Comparison of ENCODE assay signal across 8 cellular contexts in genomic region chr6:85449818-85450577, GRCh38. TPM values are rescaled to one million over a fixed set of nuclear protein-coding genes. Genes with fewer than 3 reads are reported as not detected.
DNase-seq lines count a peak whose midpoint lies in the region; ATAC-seq and TF ChIP-seq lines count a peak whose summit lies in the region.

TSS of gene NT5E (plus strand) at chr6:85450083. CDS start at chr6:85450140, 57 bp downstream.

- H3K9me3 Mint-ChIP-seq in activated CD4-positive, alpha-beta T cell treated with anti-CD3 and anti-CD28 coated beads for 36 hours (ENCODE audit: low read depth), result no peaks in the 10 kb centered on the region
- no peaks in the 10 kb centered on the region for H3K9me3 Mint-ChIP-seq in activated naive CD4-positive, alpha-beta T cell treated with anti-CD3 and anti-CD28 coated beads, Interleukin-2, amount 50 U/mL, for 24 hours

- no peak within 1 kb of the TSS for H4K91ac ChIP-seq in neuronal stem cell (ENCODE audit: low read depth, low read length, poor library complexity)

- H3K14ac ChIP-seq in neuronal stem cell (ENCODE audit: low read length), result no peak within 1 kb of the TSS

- H3K4me3 Mint-ChIP-seq in activated CD4-positive, alpha-beta T cell treated with anti-CD3 and anti-CD28 coated beads for 36 hours, result peak within 1 kb of the TSS; percentile 81
- peak within 1 kb of the TSS; percentile 89 for H3K4me3 Mint-ChIP-seq in activated naive CD4-positive, alpha-beta T cell treated with anti-CD3 and anti-CD28 coated beads, Interleukin-2, amount 50 U/mL, for 24 hours

- TF ChIP-seq POLR2A in gastroesophageal sphincter (IDR thresholded peaks at IDR 0.05), result peak; percentile 34 to 74

- no peak within 1 kb of the TSS for H2BK5ac ChIP-seq in neuronal stem cell (ENCODE audit: low read length)

- no peaks in the 10 kb centered on the region for H3K36me3 ChIP-seq in gastroesophageal sphincter
- no peaks in the 10 kb centered on the region for H3K36me3 ChIP-seq in neuronal stem cell (replicated peaks in 1 of 2; ENCODE audit: control insufficient read depth in 2 of 2, insufficient read depth in 2 of 2, low read length in 2 of 2)

- H3K4me1 ChIP-seq in gastroesophageal sphincter (peaks cover 0 to 52% (median 7%) of the 10 kb centered on the region in 3 donors), neuronal stem cell (ENCODE audit: control insufficient read depth in 2 of 2, insufficient read depth in 1 of 2, low read depth in 1 of 2, low read length in 2 of 2) (peaks cover 0 to 3% of the 10 kb centered on the region in 2 donors)

- ATAC-seq in activated CD4-positive, alpha-beta T cell treated with anti-CD3 and anti-CD28 coated beads for 36 hours, result peak; percentile 72
- peak; percentile 74 for ATAC-seq in HG02642 (IDR thresholded peaks at IDR 0.05; ENCODE audit: poor library complexity, unreplicated experiment)
- peak; percentile 92 for ATAC-seq in gastroesophageal sphincter

- no peak within 1 kb of the TSS for H4K8ac ChIP-seq in neuronal stem cell (ENCODE audit: low read depth, low read length)

- H3K79me1 ChIP-seq in neuronal stem cell (ENCODE audit: low read depth, low read length), result no peaks in the 10 kb centered on the region

- H3K36me3 Mint-ChIP-seq in activated CD4-positive, alpha-beta T cell treated with anti-CD3 and anti-CD28 coated beads for 36 hours (ENCODE audit: low read depth), result peaks cover 4% of the 10 kb centered on the region
- peaks cover 1% of the 10 kb centered on the region for H3K36me3 Mint-ChIP-seq in activated naive CD4-positive, alpha-beta T cell treated with anti-CD3 and anti-CD28 coated beads, Interleukin-2, amount 50 U/mL, for 24 hours

- H3K4me1 Mint-ChIP-seq in activated CD4-positive, alpha-beta T cell treated with anti-CD3 and anti-CD28 coated beads for 36 hours, result peaks cover 53% of the 10 kb centered on the region
- H3K4me1 Mint-ChIP-seq in activated naive CD4-positive, alpha-beta T cell treated with anti-CD3 and anti-CD28 coated beads, Interleukin-2, amount 50 U/mL, for 24 hours, result peaks cover 40% of the 10 kb centered on the region

- peak; percentile 74 for DNase-seq in activated CD4-positive, alpha-beta T cell treated with anti-CD3 and anti-CD28 coated beads for 36 hours
- DNase-seq in activated CD4-positive, alpha-beta T cell treated with anti-CD3 and anti-CD28 coated beads for 1 hour, result no peak
- DNase-seq in NCI-H226 (peak; percentile 69), neuronal stem cell (ENCODE audit: low spot score) (peak; percentile 51), DMS153 (lab: John Stamatoyannopoulos, UW) (no peak)

- no peak for TF ChIP-seq EP300 in gastroesophageal sphincter (IDR thresholded peaks at IDR 0.05)

- no peak within 1 kb of the TSS for H2BK120ac ChIP-seq in neuronal stem cell (ENCODE audit: low read depth, low read length)

- CTCF ChIA-PET in activated CD4-positive, alpha-beta T cell treated with anti-CD3 and anti-CD28 coated beads for 36 hours (lab: Charles Lee), result interaction anchor here (0.6 to 4.9 kb wide), 15 partner anchors 9 to 145 kb away, joined by 3 to 36 read pairs (median 4); no protein-coding TSS in a partner anchor

- H3K27me3 ChIP-seq in gastroesophageal sphincter (peaks cover 11% of the 10 kb centered on the region), neuronal stem cell (ENCODE audit: control insufficient read depth in 3 of 3, insufficient read depth in 3 of 3, low read depth in 1 of 3, low read length in 3 of 3) (peaks cover 10 to 70% (median 54%) of the 10 kb centered on the region in 3 experiments)

- H3K9me3 ChIP-seq in gastroesophageal sphincter (no peaks in the 10 kb centered on the region), neuronal stem cell (replicated peaks in 1 of 2; ENCODE audit: control insufficient read depth in 2 of 2, insufficient read depth in 1 of 2, low read depth in 1 of 2, low read length in 2 of 2) (peaks cover 0 to 2% of the 10 kb centered on the region in 2 donors)

- peak within 1 kb of the TSS; percentile 14 for H3K9ac ChIP-seq in neuronal stem cell (ENCODE audit: low read depth, low read length, poor library complexity)

- peaks cover 49% of the 10 kb centered on the region for H3K27me3 Mint-ChIP-seq in activated CD4-positive, alpha-beta T cell treated with anti-CD3 and anti-CD28 coated beads for 36 hours
- H3K27me3 Mint-ChIP-seq in activated naive CD4-positive, alpha-beta T cell treated with anti-CD3 and anti-CD28 coated beads, Interleukin-2, amount 50 U/mL, for 24 hours, result peaks cover 42% of the 10 kb centered on the region

- H3K4me2 ChIP-seq in neuronal stem cell (ENCODE audit: insufficient read depth, low read length, poor library complexity, severe bottlenecking), result peak within 1 kb of the TSS; percentile 82

- H3K27ac ChIP-seq in gastroesophageal sphincter, result peak within 1 kb of the TSS; percentile 64 to 92 (median 86)
- H3K27ac ChIP-seq in neuronal stem cell (replicated peaks; ENCODE audit: low read length), result no peak within 1 kb of the TSS

- H2BK12ac ChIP-seq in neuronal stem cell (ENCODE audit: low read length), result no peak within 1 kb of the TSS

- peak within 1 kb of the TSS; percentile 66 to 75 for H3K4me3 ChIP-seq in gastroesophageal sphincter
- H3K4me3 ChIP-seq in neuronal stem cell (ENCODE audit: low read length in 2 of 2), result peak within 1 kb of the TSS; percentile 49 to 77

- WGBS in gastroesophageal sphincter (ENCODE audit: low coverage in 1 of 2), 2 donors, result 0% methylated on average over 1 to 9 of the region's 82 CpGs
- WGBS in neuronal stem cell (ENCODE audit: extremely low coverage in 2 of 2, insufficient read length in 2 of 2, insufficient replicate concordance in 1 of 2), 2 donors, result no CpG with 5 or more reads among the region's 82 CpGs

- no peak within 1 kb of the TSS for H2AK5ac ChIP-seq in neuronal stem cell (ENCODE audit: low read depth, low read length)

- peak within 1 kb of the TSS; percentile 100 for H2AFZ ChIP-seq in neuronal stem cell (ENCODE audit: low read length)

- H2BK15ac ChIP-seq in neuronal stem cell (ENCODE audit: low read length), result no peak within 1 kb of the TSS

- H3K4ac ChIP-seq in neuronal stem cell (ENCODE audit: low read length), result no peak within 1 kb of the TSS

- intact Hi-C loops in activated CD4-positive, alpha-beta T cell treated with anti-CD3 and anti-CD28 coated beads for 36 hours (cut with DNase I, micrococcal nuclease), result loop anchor here (1.0 to 5.0 kb wide), 6 partner anchors 11 to 1223 kb away; partner anchors contain the start of gene CEP162 (in 1 of the 2)

- POLR2A ChIA-PET in activated CD4-positive, alpha-beta T cell treated with anti-CD3 and anti-CD28 coated beads for 36 hours (lab: Charles Lee), result interaction anchor here (0.6 to 2.8 kb wide), 5 partner anchors 10 to 89 kb away, joined by 3 to 13 read pairs (median 3); no protein-coding TSS in a partner anchor

- peak within 1 kb of the TSS; percentile 21 for H3K18ac ChIP-seq in neuronal stem cell (ENCODE audit: low read length)

- peak in 1 of 4 experiments; percentile 8 for TF ChIP-seq CTCF in gastroesophageal sphincter (IDR thresholded peaks at IDR 0.05)

- peak within 1 kb of the TSS; percentile 92 for H3K23ac ChIP-seq in neuronal stem cell (ENCODE audit: low read depth, low read length, poor library complexity)

- peak within 1 kb of the TSS; percentile 87 for H3K27ac Mint-ChIP-seq in activated CD4-positive, alpha-beta T cell treated with anti-CD3 and anti-CD28 coated beads for 36 hours
- H3K27ac Mint-ChIP-seq in activated naive CD4-positive, alpha-beta T cell treated with anti-CD3 and anti-CD28 coated beads, Interleukin-2, amount 50 U/mL, for 24 hours, result peak within 1 kb of the TSS; percentile 78

RNA-seq across cellular contexts. Expression of gene NT5E, which starts in this region (rescaled TPM):
- total RNA-seq in activated CD4-positive, alpha-beta T cell treated with anti-CD3 and anti-CD28 coated beads for 36 hours, result 1 to 10 TPM; 3.8 to 4.9 TPM
- total RNA-seq in gastroesophageal sphincter, result 10 to 100 TPM; 18.7 to 26.1 (median 23.2) TPM
- not detected for polyA plus RNA-seq in neuronal stem cell (2013, experiment 1 of 2)
- polyA plus RNA-seq in neuronal stem cell (2013, experiment 2 of 2), result not detected

Comparison
In these comparisons a context has a peak if more than half of its experiments do, and no peak if none do; other contexts are left out.
1. DNase-seq: peak in activated CD4-positive, alpha-beta T cell treated with anti-CD3 and anti-CD28 coated beads for 36 hours (single experiment), NCI-H226 (single experiment) and neuronal stem cell (single experiment); none in activated CD4-positive, alpha-beta T cell treated with anti-CD3 and anti-CD28 coated beads for 1 hour (single experiment) and DMS153 (single experiment).
2. Peak in every context shown above with its lines, with median percentiles within 50 percentile points of each other: ATAC-seq.